ENCODE assay signal across 9 cellular contexts in genomic region chr1:38026592-38027200, GRCh38. TPM values are rescaled to one million over a fixed set of nuclear protein-coding genes. Genes with fewer than 3 reads are reported as not detected.
DNase-seq lines count a peak whose midpoint lies in the region; ATAC-seq, FAIRE-seq and TF ChIP-seq lines count a peak whose summit lies in the region.
"Had no signal": no experiment of that assay in that cellular context is flagged by ENCODE, and none has a peak within 500 bp of the region (broad histone marks: within the 10 kb centered on the region; RNA-seq: fewer than 3 reads in every experiment).

No MANE protein-coding gene starts in this region.

- in situ Hi-C loops in Caki2 (cut with HindIII; ENCODE audit: low pct_unique_long_range_greater_than_20kb, low sequenced_read_pairs) = no loop called here

- TF ChIP-seq POLR2A in H54 (IDR thresholded peaks at IDR 0.05; ENCODE audit: low read depth, low read length) = no peak

- no peaks in the 10 kb centered on the region for H3K27me3 ChIP-seq in PC-9 (ENCODE audit: insufficient read depth, low read depth)
- H3K27me3 ChIP-seq: SJSA1 had no signal

- no peak overlapping the region for H3K4me3 ChIP-seq in PC-9
- H3K4me3 ChIP-seq: SJSA1 had no signal

- H4K20me1 ChIP-seq in PC-9 (ENCODE audit: insufficient read depth) = no peaks in the 10 kb centered on the region

- no peaks in the 10 kb centered on the region for H3K9me2 ChIP-seq in PC-9 (ENCODE audit: insufficient read depth)

- peaks cover 18% of the 10 kb centered on the region; the same call in 1 of the 2 replicates for H3K36me3 ChIP-seq in PC-9 (ENCODE audit: low read depth)

- H3K9me3 ChIP-seq in PC-9 (ENCODE audit: insufficient read depth, low read depth) = no peaks in the 10 kb centered on the region
- H3K9me3 ChIP-seq: SJSA1 had no signal

- H3K4me1 Mint-ChIP-seq in mesothelial cell of epicardium = peaks cover 45% of the 10 kb centered on the region
- peaks cover 7 to 36% (median 24%) of the 10 kb centered on the region in 4 donors for H3K4me1 Mint-ChIP-seq in naive thymus-derived CD8-positive, alpha-beta T cell

- intact Hi-C loops in PC-9 (cut with micrococcal nuclease; ENCODE audit: unreplicated experiment) = loop anchor here (1.0 to 5.0 kb wide), 4 partner anchors 111 to 1066 kb away; no protein-coding TSS in a partner anchor

- H3K4me2 ChIP-seq in PC-9 = no peak overlapping the region

- H3K27me3 Mint-ChIP-seq in mesothelial cell of epicardium (ENCODE audit: low read depth) = no peaks in the 10 kb centered on the region
- H3K27me3 Mint-ChIP-seq in naive thymus-derived CD8-positive, alpha-beta T cell = peaks cover 0 to 2% (median 0%) of the 10 kb centered on the region in 5 donors

- no peaks in the 10 kb centered on the region for H3K9me3 Mint-ChIP-seq in mesothelial cell of epicardium
- H3K9me3 Mint-ChIP-seq in naive thymus-derived CD8-positive, alpha-beta T cell = no peaks in the 10 kb centered on the region

- DNase-seq in Caki2 (ENCODE audit: low read depth) = peak; percentile 64
- DNase-seq in H54 (ENCODE audit: insufficient read length, low spot score) = peak; percentile 57
- peak; percentile 58 to 75 for DNase-seq in PC-9
- peak; percentile 27 for DNase-seq in cerebellum (ENCODE audit: low spot score)
- DNase-seq in mesothelial cell of epicardium (ENCODE audit: low spot score in 2 of 2, unreplicated experiment in 2 of 2) = peak in 1 of 2 experiments; percentile 72
- no peak for DNase-seq in naive thymus-derived CD8-positive, alpha-beta T cell

- peaks cover 48% of the 10 kb centered on the region for H3K4me1 ChIP-seq in PC-9 (replicated peaks; ENCODE audit: insufficient read depth)

- H3F3A ChIP-seq in PC-9 (ENCODE audit: insufficient read depth, low read depth) = peaks cover 36% of the 10 kb centered on the region; the same call in 1 of the 2 replicates

- no TSS peak for BruUV-seq in PC-9 (replicated peaks; lab: Mats Ljungman, UMichigan)

- CTCF ChIA-PET in PC-9 (lab: Charles Lee) = interaction anchor here (0.5 to 0.9 kb wide), 5 partner anchors 15 to 1794 kb away, joined by 3 to 11 read pairs (median 4); no protein-coding TSS in a partner anchor

- H3K36me3 Mint-ChIP-seq in mesothelial cell of epicardium = peaks cover 25% of the 10 kb centered on the region
- peaks cover 0 to 45% (median 10%) of the 10 kb centered on the region in 3 donors for H3K36me3 Mint-ChIP-seq in naive thymus-derived CD8-positive, alpha-beta T cell

- H2AFZ ChIP-seq in PC-9 = no peak overlapping the region

- POLR2A ChIA-PET in PC-9 (lab: Charles Lee; ENCODE audit: unreplicated experiment) = interaction anchor here (0.7 kb wide), 1 partner anchor 611 kb away, joined by 3 read pairs; no protein-coding TSS in a partner anchor
- POLR2A ChIA-PET in naive thymus-derived CD8-positive, alpha-beta T cell (lab: Charles Lee) = no interaction called here

- no peaks in the 10 kb centered on the region for H3K79me2 ChIP-seq in PC-9 (ENCODE audit: low read depth)

- no peak overlapping the region for H3K27ac ChIP-seq in PC-9
- H3K27ac ChIP-seq: SJSA1 had no signal

- no peak for ATAC-seq in GM19328 (IDR thresholded peaks at IDR 0.05; ENCODE audit: unreplicated experiment)
- ATAC-seq in HG03565 (IDR thresholded peaks at IDR 0.05; ENCODE audit: unreplicated experiment) = no peak
- no peak for ATAC-seq in naive thymus-derived CD8-positive, alpha-beta T cell

- H3K4me3 Mint-ChIP-seq in mesothelial cell of epicardium = no peak overlapping the region
- no peak overlapping the region for H3K4me3 Mint-ChIP-seq in naive thymus-derived CD8-positive, alpha-beta T cell

- H3K27ac Mint-ChIP-seq in mesothelial cell of epicardium = no peak overlapping the region
- H3K27ac Mint-ChIP-seq in naive thymus-derived CD8-positive, alpha-beta T cell = peak overlapping the region in 1 of 10 donors; percentile 19

- TF ChIP-seq CTCF in PC-9 (conservative IDR thresholded peaks at IDR 0.05) (peak; percentile 91), mesothelial cell of epicardium (IDR thresholded peaks at IDR 0.05; ENCODE audit: unreplicated experiment) (peak; percentile 66)

- FAIRE-seq in H54 (lab: Jason Lieb, UNC) = no peak

RNA-seq across cellular contexts. Expression of gene UTP11, which starts 14.2 kb away (rescaled TPM):
- total RNA-seq in Caki2 (2014; rRNA removed; shearing (Covaris generic); ENCODE audit: low replicate concordance) = 45.4 and 105 TPM in 2 replicates
- total RNA-seq in PC-9 (2021) (21.8 and 36.4 TPM in 2 replicates), cerebellum (23.2 TPM), mesothelial cell of epicardium (32.3 to 37.2 TPM (median 36.5 TPM) in 3 replicates)
- total RNA-seq in naive thymus-derived CD8-positive, alpha-beta T cell = 10 to 100 TPM; 14.2 to 17.3 TPM
- 10 to 100 TPM; 16.6 to 21.4 (median 17.4) TPM for polyA plus RNA-seq in naive thymus-derived CD8-positive, alpha-beta T cell

RNA-seq across cellular contexts. Expression of gene POU3F1, which starts 19.9 kb away (rescaled TPM):
- total RNA-seq in Caki2 (2014; rRNA removed; shearing (Covaris generic); ENCODE audit: low replicate concordance) = not detected in 2 replicates
- total RNA-seq in PC-9 (2021) = not detected in 2 replicates
- total RNA-seq in cerebellum = not detected
- 0.16 to 0.45 TPM (median 0.29 TPM) in 3 replicates for total RNA-seq in mesothelial cell of epicardium
- total RNA-seq in naive thymus-derived CD8-positive, alpha-beta T cell = under 1 TPM; 0.31 to 0.38 TPM
- polyA plus RNA-seq in naive thymus-derived CD8-positive, alpha-beta T cell = under 1 TPM in 1 of 3 donors, not detected in 2; 0.08 TPM

RNA-seq across cellular contexts. Expression of gene FHL3, which starts 21.4 kb away (rescaled TPM):
- total RNA-seq in Caki2 (2014; rRNA removed; shearing (Covaris generic); ENCODE audit: low replicate concordance) = 0.87 and 2.2 TPM in 2 replicates
- total RNA-seq in PC-9 (2021) (26.2 and 29.8 TPM in 2 replicates), cerebellum (6.1 TPM), mesothelial cell of epicardium (46.1 to 50.6 TPM (median 46.2 TPM) in 3 replicates)
- 10 to 100 TPM; 11.0 to 11.4 TPM for total RNA-seq in naive thymus-derived CD8-positive, alpha-beta T cell
- 10 to 100 TPM in 1 of 3 donors, 1 to 10 TPM in 2; 4.8 to 12.7 (median 8.1) TPM for polyA plus RNA-seq in naive thymus-derived CD8-positive, alpha-beta T cell

RNA-seq across cellular contexts. Expression of gene SF3A3, which starts 36.9 kb away (rescaled TPM):
- 64.2 and 86.0 TPM in 2 replicates for total RNA-seq in Caki2 (2014; rRNA removed; shearing (Covaris generic); ENCODE audit: low replicate concordance)
- total RNA-seq in PC-9 (2021) = 82.6 and 99.1 TPM in 2 replicates
- total RNA-seq in cerebellum = 51.5 TPM
- 69.8 to 82.2 TPM (median 80.7 TPM) in 3 replicates for total RNA-seq in mesothelial cell of epicardium
- total RNA-seq in naive thymus-derived CD8-positive, alpha-beta T cell = 10 to 100 TPM; 67.0 to 72.0 TPM
- 100 to 1,000 TPM in 1 of 3 donors, 10 to 100 TPM in 2; 97.4 to 101 (median 98.1) TPM for polyA plus RNA-seq in naive thymus-derived CD8-positive, alpha-beta T cell

Comparison
In these comparisons a context has a peak if more than half of its experiments do, and no peak if none do; other contexts are left out.
1. DNase-seq: peak in Caki2 (single experiment), H54 (single experiment), PC-9 (2 of 2) and cerebellum (single experiment); none in naive thymus-derived CD8-positive, alpha-beta T cell (0 of 10).